Comparison of ENCODE assay signal across 31 cellular contexts in genomic region chr1:159203621-159204020, GRCh38. TPM values are rescaled to one million over a fixed set of nuclear protein-coding genes. Genes with fewer than 3 reads are reported as not detected.
"Had no signal": no experiment of that assay in that cellular context is flagged by ENCODE, and none has a peak within 500 bp of the region (broad histone marks: within the 10 kb centered on the region; RNA-seq: fewer than 3 reads in every experiment).

No MANE protein-coding gene starts in this region.

- FAIRE-seq: keratinocyte had no signal

- H3K9me3 ChIP-seq: heart right ventricle, lower lobe of right lung, ovary, stomach, testis, thyroid gland, transverse colon, upper lobe of left lung, vagina had no signal

- H3K4me3 ChIP-seq: heart right ventricle, hepatocyte, lower lobe of right lung, ovary, smooth muscle cell, stomach, testis, thyroid gland, transverse colon, upper lobe of left lung had no signal

- DNase-seq: heart right ventricle; kidney glomerular epithelial cell; left cardiac atrium; lower lobe of right lung; mammary epithelial cell; mesenchymal stem cell; naive B cell; natural killer cell; nephron progenitor cell; ovary; right cardiac atrium; stimulated activated CD4-positive, alpha-beta T cell treated with anti-CD3 and anti-CD28 coated beads, Interleukin-12 subunit alpha, Interleukin-12 subunit beta, amount 100 ng/mL, for 4 hours; stimulated activated CD4-positive, alpha-beta T cell treated with anti-CD3 and anti-CD28 coated beads, Interleukin-15, amount 100 ng/mL, for 24 hours; stimulated activated CD4-positive, alpha-beta T cell treated with anti-CD3 and anti-CD28 coated beads, Interleukin-2, amount 100 ng/mL, for 24 hours; stimulated activated CD4-positive, alpha-beta T cell treated with anti-CD3 and anti-CD28 coated beads, Interleukin-4, amount 100 ng/mL, for 1 hour; stimulated activated naive B cell treated with anti-CD40 and anti-IgM and Interleukin-4, amounts not matched to agents 10 μg/mL and 1 μg/mL and 100 μg/mL, for 72 hours; stimulated activated naive CD8-positive, alpha-beta T cell treated with anti-CD3 and anti-CD28 coated beads, Interleukin-15, Interleukin-2, amounts not matched to agents 100 U/mL and 50 U/mL, for 24 hours; stomach; testis; thyroid gland; transverse colon; upper lobe of left lung had no signal

- H3K79me2 ChIP-seq: hepatocyte had no signal

- H3K9me3 Mint-ChIP-seq: mesothelial cell of epicardium; naive B cell; natural killer cell; nephron progenitor cell; stimulated activated naive B cell treated with anti-CD40 and anti-IgM and Interleukin-4, amounts not matched to agents 10 μg/mL and 1 μg/mL and 100 μg/mL, for 72 hours had no signal

- H3K27me3 ChIP-seq: ovary, testis, thyroid gland, upper lobe of left lung, vagina had no signal

- ATAC-seq: left cardiac atrium; left lobe of liver; natural killer cell; sciatic nerve; stimulated activated naive B cell treated with anti-CD40 and anti-IgM and Interleukin-4, amounts not matched to agents 10 μg/mL and 1 μg/mL and 100 μg/mL, for 72 hours; stimulated activated naive CD8-positive, alpha-beta T cell treated with anti-CD3 and anti-CD28 coated beads, Interleukin-15, Interleukin-2, amounts not matched to agents 100 U/mL and 50 U/mL, for 24 hours had no signal

- H3K36me3 Mint-ChIP-seq: mesothelial cell of epicardium; natural killer cell; stimulated activated naive B cell treated with anti-CD40 and anti-IgM and Interleukin-4, amounts not matched to agents 10 μg/mL and 1 μg/mL and 100 μg/mL, for 72 hours had no signal

- H3K36me3 ChIP-seq: heart right ventricle, lower lobe of right lung, ovary, stomach, thyroid gland, transverse colon, upper lobe of left lung had no signal

- H3K4me1 ChIP-seq: heart right ventricle, stomach, testis, thyroid gland, transverse colon, vagina had no signal

- H2AFZ ChIP-seq: hepatocyte had no signal

- H3K4me3 Mint-ChIP-seq: mesothelial cell of epicardium; naive B cell; natural killer cell; nephron progenitor cell; stimulated activated naive B cell treated with anti-CD40 and anti-IgM and Interleukin-4, amounts not matched to agents 10 μg/mL and 1 μg/mL and 100 μg/mL, for 72 hours had no signal

- H3K27ac ChIP-seq: heart right ventricle, hepatocyte, lower lobe of right lung, ovary, stomach, testis, thyroid gland, transverse colon, vagina had no signal

- H3K27ac Mint-ChIP-seq: mesothelial cell of epicardium; naive B cell; natural killer cell; nephron progenitor cell; stimulated activated naive B cell treated with anti-CD40 and anti-IgM and Interleukin-4, amounts not matched to agents 10 μg/mL and 1 μg/mL and 100 μg/mL, for 72 hours had no signal

- H3K4me1 Mint-ChIP-seq: natural killer cell had no signal

- H3K4me2 ChIP-seq: hepatocyte, smooth muscle cell had no signal

RNA-seq across cellular contexts. Expression of gene ACKR1, which starts 1.1 kb away (rescaled TPM):
- total RNA-seq: hepatocyte, mammary epithelial cell, mononuclear cell, natural killer cell, renal cortical epithelial cell had no signal
- polyA plus RNA-seq: hepatocyte, keratinocyte, mammary epithelial cell had no signal

RNA-seq across cellular contexts. Expression of gene CADM3, which starts 32.2 kb away (rescaled TPM):
- total RNA-seq: natural killer cell had no signal
- polyA plus RNA-seq: keratinocyte had no signal
